Comparison of ENCODE assay signal across 2 cellular contexts in genomic region chr2:235000426-235001236, GRCh38.
TF ChIP-seq lines count a peak whose summit lies in the region.

No MANE protein-coding gene starts in this region.

TF ChIP-seq in SK-N-SH, 30 proteins besides CTCF, POLR2A, EP300 and RAD21 (continued from another document):
- no peak for TF ChIP-seq REST (IDR thresholded peaks at IDR 0.05; ENCODE audit: low read depth, low read length)
- TF ChIP-seq FOXM1 (IDR thresholded peaks at IDR 0.05; ENCODE audit: low read depth) = no peak
- TF ChIP-seq CHD2 (IDR thresholded peaks at IDR 0.05; ENCODE audit: low read length, partially characterized antibody) = peak; percentile 8
- no peak for TF ChIP-seq MAX (IDR thresholded peaks at IDR 0.05; ENCODE audit: low read depth)
- peak; percentile 80 for TF ChIP-seq GATA2 (CRISPR knock-in tag; IDR thresholded peaks at IDR 0.05)
- no peak for TF ChIP-seq SIN3A (IDR thresholded peaks at IDR 0.05; ENCODE audit: borderline replicate concordance, low read depth, low read length)
- no peak for TF ChIP-seq USF2 (IDR thresholded peaks at IDR 0.05; ENCODE audit: borderline replicate concordance, low read depth, low read length)
- TF ChIP-seq USF1 (IDR thresholded peaks at IDR 0.05; ENCODE audit: borderline replicate concordance, low read depth) = no peak
- no peak for TF ChIP-seq PBX3 (IDR thresholded peaks at IDR 0.05)
- no peak; the same call in 1 of the 2 replicates for TF ChIP-seq SMC3 (IDR thresholded peaks at IDR 0.05; ENCODE audit: low read depth, low read length)
- peak; percentile 36; the same call in 1 of the 2 replicates for TF ChIP-seq MXI1 (IDR thresholded peaks at IDR 0.05; ENCODE audit: low read depth, low read length)
TF ChIP-seq in SK-N-SH: peak in this region for 6.

TF ChIP-seq in liver, 16 proteins besides CTCF, POLR2A, EP300 and RAD21 (continued from another document):
- TF ChIP-seq REST (IDR thresholded peaks at IDR 0.05) (peak; percentile 33), NR2F2 (IDR thresholded peaks at IDR 0.05) (no peak), HNF4G (IDR thresholded peaks at IDR 0.05) (peak; percentile 91), GABPA (IDR thresholded peaks at IDR 0.05 in 1 of 2, conservative IDR thresholded peaks at IDR 0.05 in 1 of 2) (no peak), ATF3 (IDR thresholded peaks at IDR 0.05) (no peak)
